In genomic region chr3:65479118-65479517, GRCh38 we compare ENCODE assay signal across 18 cellular contexts.
"Had no signal": no experiment of that assay in that cellular context is flagged by ENCODE, and none has a peak within 500 bp of the region (broad histone marks: within the 10 kb centered on the region; RNA-seq: fewer than 3 reads in every experiment).

No MANE protein-coding gene starts in this region.

- H3K9me3 Mint-ChIP-seq: dendritic cell treated with granulocyte-macrophage colony-stimulating factor and Interleukin-4, amounts not matched to agents 40 ng/mL and 50 ng/mL, for 4 days; stimulated activated naive B cell treated with anti-CD40 and anti-IgM and Interleukin-4, amounts not matched to agents 10 μg/mL and 1 μg/mL and 100 μg/mL, for 72 hours; stimulated activated naive CD8-positive, alpha-beta T cell treated with anti-CD3 and anti-CD28 coated beads, Interleukin-15, amount 100 ng/mL, for 72 hours had no signal

- H3K27me3 ChIP-seq: foreskin keratinocyte, heart left ventricle, right atrium auricular region, sigmoid colon, testis, tibial nerve, upper lobe of right lung, vagina had no signal

- H3K36me3 Mint-ChIP-seq: naive thymus-derived CD8-positive, alpha-beta T cell; stimulated activated naive B cell treated with anti-CD40 and anti-IgM and Interleukin-4, amounts not matched to agents 10 μg/mL and 1 μg/mL and 100 μg/mL, for 72 hours had no signal

- H3K36me3 ChIP-seq: heart left ventricle, right atrium auricular region, sigmoid colon, upper lobe of right lung, vagina had no signal

- H3K4me1 Mint-ChIP-seq: naive thymus-derived CD8-positive, alpha-beta T cell; stimulated activated naive B cell treated with anti-CD40 and anti-IgM and Interleukin-4, amounts not matched to agents 10 μg/mL and 1 μg/mL and 100 μg/mL, for 72 hours; stimulated activated naive CD8-positive, alpha-beta T cell treated with anti-CD3 and anti-CD28 coated beads, Interleukin-15, amount 100 ng/mL, for 72 hours had no signal

- H3K27me3 Mint-ChIP-seq: dendritic cell treated with granulocyte-macrophage colony-stimulating factor and Interleukin-4, amounts not matched to agents 40 ng/mL and 50 ng/mL, for 4 days; effector memory CD8-positive, alpha-beta T cell; stimulated activated naive B cell treated with anti-CD40 and anti-IgM and Interleukin-4, amounts not matched to agents 10 μg/mL and 1 μg/mL and 100 μg/mL, for 72 hours; stimulated activated naive CD8-positive, alpha-beta T cell treated with anti-CD3 and anti-CD28 coated beads, Interleukin-15, amount 100 ng/mL, for 72 hours had no signal

- H3K27ac Mint-ChIP-seq: dendritic cell treated with granulocyte-macrophage colony-stimulating factor and Interleukin-4, amounts not matched to agents 40 ng/mL and 50 ng/mL, for 4 days; effector memory CD8-positive, alpha-beta T cell; naive thymus-derived CD8-positive, alpha-beta T cell; stimulated activated naive B cell treated with anti-CD40 and anti-IgM and Interleukin-4, amounts not matched to agents 10 μg/mL and 1 μg/mL and 100 μg/mL, for 72 hours; stimulated activated naive CD8-positive, alpha-beta T cell treated with anti-CD3 and anti-CD28 coated beads, Interleukin-15, amount 100 ng/mL, for 72 hours had no signal

- H3K9me3 ChIP-seq: heart left ventricle, mucosa of descending colon, right atrium auricular region, sigmoid colon, testis, tibial nerve, upper lobe of right lung, vagina had no signal

- ATAC-seq: effector memory CD8-positive, alpha-beta T cell; foreskin keratinocyte; heart left ventricle; mucosa of descending colon; naive thymus-derived CD8-positive, alpha-beta T cell; stimulated activated naive B cell treated with anti-CD40 and anti-IgM and Interleukin-4, amounts not matched to agents 10 μg/mL and 1 μg/mL and 100 μg/mL, for 72 hours; stimulated activated naive CD8-positive, alpha-beta T cell treated with anti-CD3 and anti-CD28 coated beads, Interleukin-15, amount 100 ng/mL, for 72 hours; upper lobe of right lung had no signal

- H3K4me3 ChIP-seq: heart left ventricle, mucosa of descending colon, right atrium auricular region, sigmoid colon, skin epidermis, testis, tibial nerve, upper lobe of right lung, vagina had no signal

- DNase-seq: effector memory CD8-positive, alpha-beta T cell; foreskin keratinocyte; heart left ventricle; mammary epithelial cell; mucosa of descending colon; naive thymus-derived CD8-positive, alpha-beta T cell; sigmoid colon; stimulated activated CD4-positive, alpha-beta T cell treated with anti-CD3 and anti-CD28 coated beads, Interleukin-2, amount 100 ng/mL, for 24 hours; stimulated activated CD4-positive, alpha-beta T cell treated with anti-CD3 and anti-CD28 coated beads, Interleukin-4, amount 100 ng/mL, for 4 hours; stimulated activated naive B cell treated with anti-CD40 and anti-IgM and Interleukin-4, amounts not matched to agents 10 μg/mL and 1 μg/mL and 100 μg/mL, for 72 hours; stimulated activated naive CD8-positive, alpha-beta T cell treated with anti-CD3 and anti-CD28 coated beads, Interleukin-15, amount 100 ng/mL, for 72 hours; testis; upper lobe of right lung had no signal

- H3K27ac ChIP-seq: foreskin keratinocyte, right atrium auricular region, sigmoid colon, skin epidermis, testis, tibial nerve, upper lobe of right lung, vagina had no signal

- H3K4me3 Mint-ChIP-seq: dendritic cell treated with granulocyte-macrophage colony-stimulating factor and Interleukin-4, amounts not matched to agents 40 ng/mL and 50 ng/mL, for 4 days; effector memory CD8-positive, alpha-beta T cell; naive thymus-derived CD8-positive, alpha-beta T cell; stimulated activated naive B cell treated with anti-CD40 and anti-IgM and Interleukin-4, amounts not matched to agents 10 μg/mL and 1 μg/mL and 100 μg/mL, for 72 hours; stimulated activated naive CD8-positive, alpha-beta T cell treated with anti-CD3 and anti-CD28 coated beads, Interleukin-15, amount 100 ng/mL, for 72 hours had no signal
